In genomic region chr17:35252646-35253045, GRCh38 we compare ENCODE assay signal across 18 cellular contexts. TPM values are rescaled to one million over a fixed set of nuclear protein-coding genes. Genes with fewer than 3 reads are reported as not detected.
DNase-seq lines count a peak whose midpoint lies in the region; ATAC-seq and TF ChIP-seq lines count a peak whose summit lies in the region.
"Had no signal": no experiment of that assay in that cellular context is flagged by ENCODE, and none has a peak within 500 bp of the region (broad histone marks: within the 10 kb centered on the region; RNA-seq: fewer than 3 reads in every experiment).

No MANE protein-coding gene starts in this region.

- no peaks in the 10 kb centered on the region for H3K9me3 ChIP-seq in OCI-LY3 (ENCODE audit: insufficient read depth, low read length)
- no peaks in the 10 kb centered on the region for H3K9me3 ChIP-seq in Karpas-422 (ENCODE audit: low read length)

- H3K79me2 ChIP-seq in OCI-LY3 (ENCODE audit: low read length) (no peaks in the 10 kb centered on the region), Karpas-422 (ENCODE audit: low read length) (no peaks in the 10 kb centered on the region)

- H3K9me3 Mint-ChIP-seq in activated CD8-positive, alpha-beta memory T cell treated with anti-CD3 and anti-CD28 coated beads, Interleukin-2, amount 10 ng/mL, durations not matched to agents 7 days and 5 days (ENCODE audit: low read depth), result no peaks in the 10 kb centered on the region
- H3K9me3 Mint-ChIP-seq in stimulated activated effector memory CD8-positive, alpha-beta T cell treated with anti-CD3 and anti-CD28 coated beads, Interleukin-12 subunit alpha, Interleukin-12 subunit beta, amount 100 ng/mL, for 72 hours, result no peaks in the 10 kb centered on the region

- H3K4me1 Mint-ChIP-seq in activated CD8-positive, alpha-beta memory T cell treated with anti-CD3 and anti-CD28 coated beads, Interleukin-2, amount 10 ng/mL, durations not matched to agents 7 days and 5 days, result peaks cover 77% of the 10 kb centered on the region
- H3K4me1 Mint-ChIP-seq in stimulated activated effector memory CD8-positive, alpha-beta T cell treated with anti-CD3 and anti-CD28 coated beads, Interleukin-12 subunit alpha, Interleukin-12 subunit beta, amount 100 ng/mL, for 72 hours, result peaks cover 56% of the 10 kb centered on the region

- H3K36me3 ChIP-seq in OCI-LY3 (replicated peaks; ENCODE audit: low read depth, low read length), result peaks cover 18% of the 10 kb centered on the region
- no peaks in the 10 kb centered on the region for H3K36me3 ChIP-seq in Karpas-422 (ENCODE audit: insufficient read depth, low read length)

- no peaks in the 10 kb centered on the region for H3K9me2 ChIP-seq in Karpas-422 (replicated peaks; ENCODE audit: insufficient read depth, low read length)

- no peak overlapping the region for H3K4me3 Mint-ChIP-seq in activated CD8-positive, alpha-beta memory T cell treated with anti-CD3 and anti-CD28 coated beads, Interleukin-2, amount 10 ng/mL, durations not matched to agents 7 days and 5 days
- H3K4me3 Mint-ChIP-seq in stimulated activated effector memory CD8-positive, alpha-beta T cell treated with anti-CD3 and anti-CD28 coated beads, Interleukin-12 subunit alpha, Interleukin-12 subunit beta, amount 100 ng/mL, for 72 hours, result no peak overlapping the region

- H3K27ac Mint-ChIP-seq in activated CD8-positive, alpha-beta memory T cell treated with anti-CD3 and anti-CD28 coated beads, Interleukin-2, amount 10 ng/mL, durations not matched to agents 7 days and 5 days, result peak overlapping the region; percentile 32
- H3K27ac Mint-ChIP-seq in stimulated activated effector memory CD8-positive, alpha-beta T cell treated with anti-CD3 and anti-CD28 coated beads, Interleukin-12 subunit alpha, Interleukin-12 subunit beta, amount 100 ng/mL, for 72 hours, result peak overlapping the region; percentile 11

- CTCF ChIA-PET in activated CD8-positive, alpha-beta memory T cell treated with anti-CD3 and anti-CD28 coated beads, Interleukin-2, amount 10 ng/mL, durations not matched to agents 7 days and 5 days (lab: Charles Lee), result no interaction called here

- DNase-seq in activated CD8-positive, alpha-beta memory T cell treated with anti-CD3 and anti-CD28 coated beads, Interleukin-2, amount 10 ng/mL, durations not matched to agents 7 days and 5 days, result no peak
- DNase-seq in activated CD8-positive, alpha-beta memory T cell treated with anti-CD3 and anti-CD28 coated beads, Interleukin-2, amount 50 U/mL, for 48 hours, result no peak
- DNase-seq in fibroblast of the aortic adventitia (ENCODE audit: low read depth), result peak; percentile 59
- peak in 1 of 2 donors; percentile 37 for DNase-seq in stimulated activated effector memory CD8-positive, alpha-beta T cell treated with anti-CD3 and anti-CD28 coated beads, Interleukin-12 subunit alpha, Interleukin-12 subunit beta, amount 100 ng/mL, for 72 hours (ENCODE audit: low spot score in 2 of 2)
- no peak for DNase-seq in Karpas-422
- no peak for DNase-seq in NCI-H1092 treated with DMSO at 0.1 percent for 48 hours (lab: John Stamatoyannopoulos, UW)
- DNase-seq: amygdala, DMS79, dorsolateral prefrontal cortex, GOT3, head of caudate nucleus, left cardiac atrium, NCI-H345 had no signal

- ATAC-seq in activated CD8-positive, alpha-beta memory T cell treated with anti-CD3 and anti-CD28 coated beads, Interleukin-2, amount 10 ng/mL, durations not matched to agents 7 days and 5 days, result no peak
- ATAC-seq in stimulated activated effector memory CD8-positive, alpha-beta T cell treated with anti-CD3 and anti-CD28 coated beads, Interleukin-12 subunit alpha, Interleukin-12 subunit beta, amount 100 ng/mL, for 72 hours, result no peak
- no peak for ATAC-seq in GM18520 (IDR thresholded peaks at IDR 0.05; ENCODE audit: unreplicated experiment)

- H2AFZ ChIP-seq in OCI-LY3 (ENCODE audit: low read depth, low read length) (no peak overlapping the region), Karpas-422 (ENCODE audit: low read length) (no peak overlapping the region)

- H3K36me3 Mint-ChIP-seq in activated CD8-positive, alpha-beta memory T cell treated with anti-CD3 and anti-CD28 coated beads, Interleukin-2, amount 10 ng/mL, durations not matched to agents 7 days and 5 days, result peaks cover 76% of the 10 kb centered on the region
- peaks cover 32% of the 10 kb centered on the region for H3K36me3 Mint-ChIP-seq in stimulated activated effector memory CD8-positive, alpha-beta T cell treated with anti-CD3 and anti-CD28 coated beads, Interleukin-12 subunit alpha, Interleukin-12 subunit beta, amount 100 ng/mL, for 72 hours

- H3K27me3 ChIP-seq in OCI-LY3 (ENCODE audit: low read depth, low read length) (no peaks in the 10 kb centered on the region), Karpas-422 (ENCODE audit: low read length) (no peaks in the 10 kb centered on the region)
- H3K27me3 ChIP-seq: dorsolateral prefrontal cortex had no signal

- H3K4me2 ChIP-seq in OCI-LY3 (ENCODE audit: low read length) (peak overlapping the region; percentile 47), Karpas-422 (ENCODE audit: low read depth, low read length, poor library complexity, severe bottlenecking) (no peak overlapping the region)

- no peaks in the 10 kb centered on the region for H3K27me3 Mint-ChIP-seq in activated CD8-positive, alpha-beta memory T cell treated with anti-CD3 and anti-CD28 coated beads, Interleukin-2, amount 10 ng/mL, durations not matched to agents 7 days and 5 days

- H3K27ac ChIP-seq in OCI-LY3 (ENCODE audit: low read length) (peak overlapping the region; percentile 80), Karpas-422 (ENCODE audit: low read length) (no peak overlapping the region)

- TF ChIP-seq CTCF in OCI-LY3 (IDR thresholded peaks at IDR 0.05; ENCODE audit: low read depth, low read length), result no peak
- no peak for TF ChIP-seq CTCF in fibroblast of the aortic adventitia (IDR thresholded peaks at IDR 0.05; ENCODE audit: insufficient read depth, low read length)

- peak overlapping the region; percentile 16; the same call in 1 of the 2 replicates for H3K4me3 ChIP-seq in OCI-LY3 (ENCODE audit: low read length)
- H3K4me3 ChIP-seq in fibroblast of the aortic adventitia (ENCODE audit: low read depth, low read length), result no peak overlapping the region
- no peak overlapping the region for H3K4me3 ChIP-seq in Karpas-422 (ENCODE audit: low read length)
- H3K4me3 ChIP-seq: dorsolateral prefrontal cortex had no signal

- H3K9ac ChIP-seq in OCI-LY3 (ENCODE audit: low read length) (peak overlapping the region; percentile 16; the same call in 1 of the 2 replicates), Karpas-422 (ENCODE audit: low read length) (no peak overlapping the region)

- H3K4me1 ChIP-seq in OCI-LY3 (ENCODE audit: low read length) (peaks cover 36% of the 10 kb centered on the region), Karpas-422 (ENCODE audit: low read length) (no peaks in the 10 kb centered on the region)

- H4K20me1 ChIP-seq in OCI-LY3 (ENCODE audit: insufficient read depth, low read length), result no peaks in the 10 kb centered on the region
- H4K20me1 ChIP-seq in Karpas-422 (ENCODE audit: insufficient read depth, low read depth, low read length), result no peaks in the 10 kb centered on the region

RNA-seq across cellular contexts. Expression of gene SLFN5, which starts 9.8 kb away (rescaled TPM):
- total RNA-seq in activated CD8-positive, alpha-beta memory T cell treated with anti-CD3 and anti-CD28 coated beads, Interleukin-2, amount 10 ng/mL, durations not matched to agents 7 days and 5 days, result 100 to 1,000 TPM; 158 to 193 TPM
- total RNA-seq in fibroblast of the aortic adventitia (ENCODE audit: low replicate concordance), result 107 and 176 TPM in 2 replicates
- 0.07 and 0.22 TPM in 2 replicates for total RNA-seq in Karpas-422 (2014; rRNA removed; shearing (Covaris generic); ENCODE audit: low replicate concordance)

RNA-seq across cellular contexts. Expression of gene SLC35G3, which starts 58.5 kb away (rescaled TPM):
- total RNA-seq in activated CD8-positive, alpha-beta memory T cell treated with anti-CD3 and anti-CD28 coated beads, Interleukin-2, amount 10 ng/mL, durations not matched to agents 7 days and 5 days, result not detected
- 0.49 TPM in 1 of 2 replicates, not detected in the other for total RNA-seq in fibroblast of the aortic adventitia (ENCODE audit: low replicate concordance)
- total RNA-seq in Karpas-422 (2014; rRNA removed; shearing (Covaris generic); ENCODE audit: low replicate concordance), result not detected in 2 replicates
- total RNA-seq: activated CD8-positive, alpha-beta memory T cell treated with anti-CD3 and anti-CD28 coated beads for 36 hours; dorsolateral prefrontal cortex; left cardiac atrium; MCF 10A; urinary bladder had no signal

Comparison
In these comparisons a context has a peak if more than half of its experiments do, and no peak if none do; other contexts are left out.
1. RNA of gene SLFN5, which starts 9.8 kb away (total RNA-seq): 158 to 193 TPM in activated CD8-positive, alpha-beta memory T cell treated with anti-CD3 and anti-CD28 coated beads, Interleukin-2, amount 10 ng/mL, durations not matched to agents 7 days and 5 days and 107 to 176 TPM in fibroblast of the aortic adventitia; 0.07 to 0.22 TPM in Karpas-422; every median in the first group is over 10 times any median in the second.